In genomic region chr19:35142531-35143230, GRCh38 we compare ENCODE assay signal across 1 cellular context.
TF ChIP-seq lines count a peak whose summit lies in the region.

No MANE protein-coding gene starts in this region.

TF ChIP-seq in HEK293, 187 proteins besides CTCF, POLR2A, EP300 and RAD21 (continued from another document):
- TF ChIP-seq ZNF112 (tag by site-specific recombination; IDR thresholded peaks at IDR 0.05) (no peak), ZBTB7A (tag by site-specific recombination; IDR thresholded peaks at IDR 0.05; ENCODE audit: low read depth) (no peak), TSHZ1 (tag by site-specific recombination; IDR thresholded peaks at IDR 0.05; ENCODE audit: borderline replicate concordance) (peak; percentile 7; the same call in 1 of the 2 replicates), ZFP3 (tag by site-specific recombination; IDR thresholded peaks at IDR 0.05; ENCODE audit: low read depth) (no peak), ZNF558 (tag by site-specific recombination; IDR thresholded peaks at IDR 0.05) (no peak), ZIC2 (tag by site-specific recombination; IDR thresholded peaks at IDR 0.05) (0 out of 2 replicates have a peak, but pooled peaks have one; percentile 22), ZNF174 (tag by site-specific recombination; IDR thresholded peaks at IDR 0.05) (no peak), ZNF239 (tag by site-specific recombination; IDR thresholded peaks at IDR 0.05) (no peak), ZNF791 (tag by site-specific recombination; IDR thresholded peaks at IDR 0.05) (no peak), ZNF555 (tag by site-specific recombination; conservative IDR thresholded peaks at IDR 0.05) (no peak), ZNF302 (tag by site-specific recombination; IDR thresholded peaks at IDR 0.05; ENCODE audit: low read depth) (no peak), GLI4 (tag by site-specific recombination; IDR thresholded peaks at IDR 0.05) (no peak), ZNF514 (tag by site-specific recombination; IDR thresholded peaks at IDR 0.05) (no peak), ZNF571 (tag by site-specific recombination; IDR thresholded peaks at IDR 0.05) (no peak), KLF1 (tag by site-specific recombination; IDR thresholded peaks at IDR 0.05) (peak; percentile 89), INSM2 (tag by site-specific recombination; IDR thresholded peaks at IDR 0.05) (peak; percentile 80), ZNF221 (tag by site-specific recombination; IDR thresholded peaks at IDR 0.05; ENCODE audit: borderline replicate concordance) (no peak), ZNF654 (tag by site-specific recombination; IDR thresholded peaks at IDR 0.05; ENCODE audit: low read depth) (no peak), ZNF510 (tag by site-specific recombination; IDR thresholded peaks at IDR 0.05; ENCODE audit: insufficient replicate concordance) (no peak), ZNF580 (tag by site-specific recombination; IDR thresholded peaks at IDR 0.05) (no peak), ZNF596 (tag by site-specific recombination; IDR thresholded peaks at IDR 0.05) (no peak), FEZF1 (tag by site-specific recombination; IDR thresholded peaks at IDR 0.05) (no peak), MYNN (tag by site-specific recombination; IDR thresholded peaks at IDR 0.05; ENCODE audit: borderline replicate concordance) (no peak), ZNF433 (tag by site-specific recombination; IDR thresholded peaks at IDR 0.05; ENCODE audit: low read depth) (no peak), ZNF114 (tag by site-specific recombination; IDR thresholded peaks at IDR 0.05) (no peak), ZNF660 (tag by site-specific recombination; IDR thresholded peaks at IDR 0.05) (no peak), KLF16 (tag by site-specific recombination; IDR thresholded peaks at IDR 0.05) (peak; percentile 73; the same call in 1 of the 2 replicates), BCL11A (tag by site-specific recombination; IDR thresholded peaks at IDR 0.05; ENCODE audit: low read depth) (0 out of 2 replicates have a peak, but pooled peaks have one; percentile 24), SCRT1 (tag by site-specific recombination; IDR thresholded peaks at IDR 0.05; ENCODE audit: borderline replicate concordance) (no peak), ZNF843 (tag by site-specific recombination; IDR thresholded peaks at IDR 0.05) (no peak), ZNF544 (tag by site-specific recombination; IDR thresholded peaks at IDR 0.05) (no peak), YY2 (tag by site-specific recombination; IDR thresholded peaks at IDR 0.05) (no peak), WT1 (tag by site-specific recombination; IDR thresholded peaks at IDR 0.05) (peak; percentile 83), ZBTB1 (tag by site-specific recombination; IDR thresholded peaks at IDR 0.05) (no peak), ZSCAN4 (tag by site-specific recombination; IDR thresholded peaks at IDR 0.05) (no peak), KLF10 (tag by site-specific recombination; IDR thresholded peaks at IDR 0.05) (no peak), KLF17 (tag by site-specific recombination; IDR thresholded peaks at IDR 0.05) (peak; percentile 75; the same call in 1 of the 2 replicates), ZNF155 (tag by site-specific recombination; IDR thresholded peaks at IDR 0.05) (no peak), ZFP69B (tag by site-specific recombination; IDR thresholded peaks at IDR 0.05) (peak; percentile 96), ZNF311 (tag by site-specific recombination; IDR thresholded peaks at IDR 0.05; ENCODE audit: borderline replicate concordance) (no peak), ZNF350 (tag by site-specific recombination; IDR thresholded peaks at IDR 0.05) (no peak), ZNF266 (tag by site-specific recombination; IDR thresholded peaks at IDR 0.05; ENCODE audit: low read depth) (peak; percentile 58; the same call in 1 of the 2 replicates), ZNF48 (tag by site-specific recombination; IDR thresholded peaks at IDR 0.05) (no peak), ZNF274 (IDR thresholded peaks at IDR 0.05; ENCODE audit: low read length) (no peak), ZNF274 (tag by site-specific recombination; IDR thresholded peaks at IDR 0.05; ENCODE audit: borderline replicate concordance) (no peak), MEIS1 (CRISPR knock-in tag; IDR thresholded peaks at IDR 0.05; ENCODE audit: borderline replicate concordance) (no peak), ZNF354C (tag by site-specific recombination; IDR thresholded peaks at IDR 0.05; ENCODE audit: borderline replicate concordance, low read depth) (no peak), ZNF692 (tag by site-specific recombination; IDR thresholded peaks at IDR 0.05) (peak; percentile 97), ZNF707 (tag by site-specific recombination; IDR thresholded peaks at IDR 0.05) (no peak)
- TF ChIP-seq, protein P1, sequence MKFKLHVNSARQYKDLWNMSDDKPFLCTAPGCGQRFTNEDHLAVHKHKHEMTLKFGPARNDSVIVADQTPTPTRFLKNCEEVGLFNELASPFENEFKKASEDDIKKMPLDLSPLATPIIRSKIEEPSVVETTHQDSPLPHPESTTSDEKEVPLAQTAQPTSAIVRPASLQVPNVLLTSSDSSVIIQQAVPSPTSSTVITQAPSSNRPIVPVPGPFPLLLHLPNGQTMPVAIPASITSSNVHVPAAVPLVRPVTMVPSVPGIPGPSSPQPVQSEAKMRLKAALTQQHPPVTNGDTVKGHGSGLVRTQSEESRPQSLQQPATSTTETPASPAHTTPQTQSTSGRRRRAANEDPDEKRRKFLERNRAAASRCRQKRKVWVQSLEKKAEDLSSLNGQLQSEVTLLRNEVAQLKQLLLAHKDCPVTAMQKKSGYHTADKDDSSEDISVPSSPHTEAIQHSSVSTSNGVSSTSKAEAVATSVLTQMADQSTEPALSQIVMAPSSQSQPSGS (tag by site-specific recombination; IDR thresholded peaks at IDR 0.05; ENCODE audit: low read depth), result no peak
- TF ChIP-seq, protein P2, sequence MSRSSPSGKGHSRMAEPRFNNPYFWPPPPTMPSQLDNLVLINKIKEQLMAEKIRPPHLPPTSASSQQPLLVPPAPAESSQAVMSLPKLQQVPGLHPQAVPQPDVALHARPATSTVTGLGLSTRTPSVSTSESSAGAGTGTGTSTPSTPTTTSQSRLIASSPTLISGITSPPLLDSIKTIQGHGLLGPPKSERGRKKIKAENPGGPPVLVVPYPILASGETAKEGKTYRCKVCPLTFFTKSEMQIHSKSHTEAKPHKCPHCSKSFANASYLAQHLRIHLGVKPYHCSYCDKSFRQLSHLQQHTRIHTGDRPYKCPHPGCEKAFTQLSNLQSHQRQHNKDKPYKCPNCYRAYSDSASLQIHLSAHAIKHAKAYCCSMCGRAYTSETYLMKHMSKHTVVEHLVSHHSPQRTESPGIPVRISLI (tag by site-specific recombination; IDR thresholded peaks at IDR 0.05), result no peak
- TF ChIP-seq, protein P3, sequence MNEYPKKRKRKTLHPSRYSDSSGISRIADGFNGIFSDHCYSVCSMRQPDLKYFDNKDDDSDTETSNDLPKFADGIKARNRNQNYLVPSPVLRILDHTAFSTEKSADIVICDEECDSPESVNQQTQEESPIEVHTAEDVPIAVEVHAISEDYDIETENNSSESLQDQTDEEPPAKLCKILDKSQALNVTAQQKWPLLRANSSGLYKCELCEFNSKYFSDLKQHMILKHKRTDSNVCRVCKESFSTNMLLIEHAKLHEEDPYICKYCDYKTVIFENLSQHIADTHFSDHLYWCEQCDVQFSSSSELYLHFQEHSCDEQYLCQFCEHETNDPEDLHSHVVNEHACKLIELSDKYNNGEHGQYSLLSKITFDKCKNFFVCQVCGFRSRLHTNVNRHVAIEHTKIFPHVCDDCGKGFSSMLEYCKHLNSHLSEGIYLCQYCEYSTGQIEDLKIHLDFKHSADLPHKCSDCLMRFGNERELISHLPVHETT (tag by site-specific recombination; IDR thresholded peaks at IDR 0.05), result no peak
- TF ChIP-seq, protein P4, sequence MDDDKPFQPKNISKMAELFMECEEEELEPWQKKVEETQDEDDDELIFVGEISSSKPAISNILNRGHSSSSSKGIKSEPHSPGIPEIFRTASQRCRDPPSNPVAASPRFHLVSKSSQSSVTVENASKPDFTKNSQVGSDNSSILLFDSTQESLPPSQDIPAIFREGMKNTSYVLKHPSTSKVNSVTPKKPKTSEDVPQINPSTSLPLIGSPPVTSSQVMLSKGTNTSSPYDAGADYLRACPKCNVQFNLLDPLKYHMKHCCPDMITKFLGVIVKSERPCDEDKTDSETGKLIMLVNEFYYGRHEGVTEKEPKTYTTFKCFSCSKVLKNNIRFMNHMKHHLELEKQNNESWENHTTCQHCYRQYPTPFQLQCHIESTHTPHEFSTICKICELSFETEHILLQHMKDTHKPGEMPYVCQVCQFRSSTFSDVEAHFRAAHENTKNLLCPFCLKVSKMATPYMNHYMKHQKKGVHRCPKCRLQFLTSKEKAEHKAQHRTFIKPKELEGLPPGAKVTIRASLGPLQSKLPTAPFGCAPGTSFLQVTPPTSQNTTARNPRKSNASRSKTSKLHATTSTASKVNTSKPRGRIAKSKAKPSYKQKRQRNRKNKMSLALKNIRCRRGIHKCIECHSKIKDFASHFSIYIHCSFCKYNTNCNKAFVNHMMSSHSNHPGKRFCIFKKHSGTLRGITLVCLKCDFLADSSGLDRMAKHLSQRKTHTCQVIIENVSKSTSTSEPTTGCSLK (tag by site-specific recombination; IDR thresholded peaks at IDR 0.05), result no peak
